Comparison of ENCODE assay signal across 8 cellular contexts in the genomic region with DNA sequence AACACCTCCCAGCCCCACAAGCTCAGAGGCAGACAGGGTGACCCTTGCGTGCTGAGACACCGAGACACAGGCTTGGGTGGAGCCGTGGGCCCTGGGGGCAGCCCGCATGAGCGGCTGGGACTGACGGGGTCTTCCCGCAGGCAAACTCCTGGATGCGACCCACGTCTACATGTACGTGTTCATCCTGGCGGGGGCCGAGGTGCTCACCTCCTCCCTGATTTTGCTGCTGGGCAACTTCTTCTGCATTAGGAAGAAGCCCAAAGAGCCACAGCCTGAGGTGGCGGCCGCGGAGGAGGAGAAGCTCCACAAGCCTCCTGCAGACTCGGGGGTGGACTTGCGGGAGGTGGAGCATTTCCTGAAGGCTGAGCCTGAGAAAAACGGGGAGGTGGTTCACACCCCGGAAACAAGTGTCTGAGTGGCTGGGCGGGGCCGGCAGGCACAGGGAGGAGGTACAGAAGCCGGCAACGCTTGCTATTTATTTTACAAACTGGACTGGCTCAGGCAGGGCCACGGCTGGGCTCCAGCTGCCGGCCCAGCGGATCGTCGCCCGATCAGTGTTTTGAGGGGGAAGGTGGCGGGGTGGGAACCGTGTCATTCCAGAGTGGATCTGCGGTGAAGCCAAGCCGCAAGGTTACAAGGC. TPM values are rescaled to one million over a fixed set of nuclear protein-coding genes. Genes with fewer than 3 reads are reported as not detected.
A peak's percentile ranks its signal among the peaks of the same experiment; 100 is the strongest.
DNase-seq lines count a peak whose midpoint lies in the region; ATAC-seq, FAIRE-seq and TF ChIP-seq lines count a peak whose summit lies in the region.

No MANE protein-coding gene starts in this region.

- H3K4me3 ChIP-seq in cardiac muscle cell (no peak overlapping the region), gastrocnemius medialis (peak overlapping the region in 3 of 4 donors; percentile 41 to 58 (median 45))

- H3K9me3 ChIP-seq in cardiac muscle cell (ENCODE audit: low read depth) (no peaks in the 10 kb centered on the region), gastrocnemius medialis (no peaks in the 10 kb centered on the region)

- H3K36me3 ChIP-seq in cardiac muscle cell (peaks cover 26% of the 10 kb centered on the region), gastrocnemius medialis (peaks cover 0 to 16% of the 10 kb centered on the region in 2 donors)

- in situ Hi-C loops in gastrocnemius medialis (cut with MboI; ENCODE audit: low sequenced_read_pairs in 4 of 4), result no loop called here

- no peaks in the 10 kb centered on the region for H3K9me3 Mint-ChIP-seq in Calu3 (ENCODE audit: low read depth, unreplicated experiment)

- TF ChIP-seq POLR2A in GM12891 (IDR thresholded peaks at IDR 0.05; ENCODE audit: low read depth, low read length) (no peak), gastrocnemius medialis (IDR thresholded peaks at IDR 0.05) (peak; percentile 12 to 51)

- peaks cover 21% of the 10 kb centered on the region for H3K4me1 Mint-ChIP-seq in Calu3 (ENCODE audit: low read depth, unreplicated experiment)

- CTCF ChIA-PET in Calu3 (lab: Charles Lee), result no interaction called here

- H3K27me3 Mint-ChIP-seq in Calu3 (ENCODE audit: unreplicated experiment), result no peaks in the 10 kb centered on the region

- intact Hi-C loops in gastrocnemius medialis (cut with DNase I; ENCODE audit: low total_unique reads), result loop anchor here (5.0 kb wide), 1 partner anchor 201 kb away; the partner anchor contains the start of gene DCXR
- intact Hi-C loops in Calu3 (cut with micrococcal nuclease; ENCODE audit: unreplicated experiment), result no loop called here

- peak overlapping the region; percentile 85 for H3K27ac ChIP-seq in cardiac muscle cell
- H3K27ac ChIP-seq in gastrocnemius medialis, result peak overlapping the region; percentile 90 to 98 (median 93)

- H3K27ac Mint-ChIP-seq in Calu3 (ENCODE audit: unreplicated experiment), result no peak overlapping the region

- no peak for TF ChIP-seq CTCF in cardiac muscle cell (IDR thresholded peaks at IDR 0.05; ENCODE audit: low read depth, low read length)
- TF ChIP-seq CTCF in gastrocnemius medialis (IDR thresholded peaks at IDR 0.05 in 4 of 5, conservative IDR thresholded peaks at IDR 0.05 in 1 of 5), result no peak
- TF ChIP-seq CTCF in Calu3 (IDR thresholded peaks at IDR 0.05; ENCODE audit: unreplicated experiment), result no peak

- BruUV-seq in Calu3 (replicated peaks; lab: Mats Ljungman, UMichigan), result no TSS peak

- peak; percentile 84 for FAIRE-seq in GM12891 (lab: Jason Lieb, UNC)

- peaks cover 71% of the 10 kb centered on the region for H3K36me3 Mint-ChIP-seq in Calu3 (ENCODE audit: insufficient read depth, unreplicated experiment)

- H3K4me1 ChIP-seq in cardiac muscle cell (ENCODE audit: low read depth), result peaks cover 65% of the 10 kb centered on the region
- H3K4me1 ChIP-seq in gastrocnemius medialis, result peaks cover 84 to 96% of the 10 kb centered on the region in 2 donors

- no peaks in the 10 kb centered on the region for H3K27me3 ChIP-seq in cardiac muscle cell
- H3K27me3 ChIP-seq in gastrocnemius medialis, result no peaks in the 10 kb centered on the region

- no peak overlapping the region for H3K4me3 Mint-ChIP-seq in Calu3 (ENCODE audit: low read depth, unreplicated experiment)

- no peak for DNase-seq in GM12891 (ENCODE audit: insufficient read length, low spot score)
- peak; percentile 93 for DNase-seq in RPMI7951 (ENCODE audit: low read depth)
- DNase-seq in activated naive CD4-positive, alpha-beta T cell treated with Interleukin-2 at 50 U/mL for 16 hours, result peak; percentile 78
- DNase-seq in cardiac muscle cell (ENCODE audit: low read depth in 1 of 2, low spot score in 1 of 2), result peak in 1 of 2 donors; percentile 84
- peak in 1 of 2 donors; percentile 71 for DNase-seq in gastrocnemius medialis
- no peak for DNase-seq in midbrain (lab: John Stamatoyannopoulos, UW)
- no peak for DNase-seq in Calu3

- ATAC-seq in gastrocnemius medialis (no peak), HG03196 (IDR thresholded peaks at IDR 0.05; ENCODE audit: unreplicated experiment) (no peak)

TF ChIP-seq in GM12891, 5 proteins besides CTCF, POLR2A, EP300 and RAD21:
- TF ChIP-seq TAF1 (IDR thresholded peaks at IDR 0.05; ENCODE audit: low read depth, low read length) (no peak), PAX5 (IDR thresholded peaks at IDR 0.05; ENCODE audit: insufficient read depth, low read length, severe bottlenecking) (no peak), SPI1 (IDR thresholded peaks at IDR 0.05; ENCODE audit: low read depth, low read length) (no peak), POLR2AphosphoS5 (IDR thresholded peaks at IDR 0.05; ENCODE audit: low read depth, low read length) (no peak), POU2F2 (IDR thresholded peaks at IDR 0.05; ENCODE audit: low read depth, low read length) (no peak)
TF ChIP-seq in GM12891: peak in this region for 0.

RNA-seq across cellular contexts. Expression of gene SLC16A3, which starts 9.8 kb away (rescaled TPM):
- polyA plus RNA-seq in GM12891 (2012; ENCODE audit: low read depth, missing spikeins), result 92.3 TPM
- 104 and 207 TPM in 2 replicates for total RNA-seq in RPMI7951 (2014; rRNA removed; shearing (Covaris generic))
- 313 and 327 TPM in 2 replicates for total RNA-seq in cardiac muscle cell
- 55.6 and 63.2 TPM in 2 replicates for polyA plus RNA-seq in cardiac muscle cell
- 100 to 1,000 TPM in 2 of 4 donors, 10 to 100 TPM in 2; 46.0 to 173 (median 126) TPM for total RNA-seq in gastrocnemius medialis
- total RNA-seq in Calu3 (2022), result 44.7 and 47.2 TPM in 2 replicates

RNA-seq across cellular contexts. Expression of gene CCDC57, which starts 26.0 kb away (rescaled TPM):
- polyA plus RNA-seq in GM12891 (2012; ENCODE audit: low read depth, missing spikeins), result 62.4 TPM
- total RNA-seq in RPMI7951 (2014; rRNA removed; shearing (Covaris generic)), result 3.7 and 5.0 TPM in 2 replicates
- total RNA-seq in cardiac muscle cell (28.3 and 46.2 TPM in 2 replicates), gastrocnemius medialis (10 to 100 TPM in 1 of 4 donors, 1 to 10 TPM in 3; 3.7 to 11.3 (median 5.1) TPM), Calu3 (2022) (69.9 and 76.8 TPM in 2 replicates)
- 53.5 and 56.0 TPM in 2 replicates for polyA plus RNA-seq in cardiac muscle cell

RNA-seq across cellular contexts. Expression of gene CSNK1D, which starts 34.8 kb away (rescaled TPM):
- polyA plus RNA-seq in GM12891 (2012; ENCODE audit: low read depth, missing spikeins), result 60.6 TPM
- 20.4 and 22.6 TPM in 2 replicates for total RNA-seq in RPMI7951 (2014; rRNA removed; shearing (Covaris generic))
- total RNA-seq in cardiac muscle cell (40.3 and 53.1 TPM in 2 replicates), gastrocnemius medialis (10 to 100 TPM; 34.0 to 55.2 (median 47.3) TPM), Calu3 (2022) (157 and 160 TPM in 2 replicates)
- polyA plus RNA-seq in cardiac muscle cell, result 106 and 134 TPM in 2 replicates

Comparison
In these comparisons a context has a peak if more than half of its experiments do, and no peak if none do; other contexts are left out.
1. DNase-seq: peak in RPMI7951 (single experiment) and activated naive CD4-positive, alpha-beta T cell treated with Interleukin-2 at 50 U/mL for 16 hours (single experiment); none in GM12891 (single experiment), midbrain (single experiment) and Calu3 (single experiment).